In the genomic region with DNA sequence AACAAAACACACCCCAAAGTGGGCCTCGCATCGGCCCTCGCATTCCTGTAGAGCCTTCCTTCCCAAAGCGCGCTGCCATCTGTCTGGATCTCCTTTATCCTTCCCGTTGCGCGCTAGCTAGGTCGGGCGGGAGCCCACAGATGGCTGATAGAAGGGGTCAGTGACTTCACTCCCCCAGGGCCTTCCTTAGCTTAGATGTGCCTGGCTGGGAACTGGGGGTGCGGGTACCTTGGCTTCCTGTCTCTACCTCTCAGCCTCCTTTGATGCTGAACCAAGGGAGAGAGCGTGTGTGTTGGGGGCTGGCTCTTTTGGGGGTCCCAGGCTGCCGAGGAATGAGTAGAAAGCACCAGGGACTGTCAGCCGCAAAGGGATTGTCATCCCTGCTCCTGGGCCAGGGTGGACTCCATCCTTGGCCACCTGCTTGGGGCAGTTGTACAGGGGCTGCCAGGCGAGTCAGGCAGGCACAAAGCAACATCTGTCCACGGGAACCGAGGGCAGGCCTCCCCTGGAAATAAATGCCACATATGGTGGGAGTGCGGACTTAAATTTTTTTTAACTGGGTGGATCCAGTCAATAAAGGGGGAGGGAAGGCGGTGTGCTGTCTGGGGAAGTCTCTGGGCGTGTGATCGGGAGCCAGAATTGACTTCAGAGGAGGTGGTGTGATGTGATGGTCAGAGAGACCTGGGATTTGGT, we compare ENCODE assay signal across 8 cellular contexts. TPM values are rescaled to one million over a fixed set of nuclear protein-coding genes. Genes with fewer than 3 reads are reported as not detected.
DNase-seq lines count a peak whose midpoint lies in the region; ATAC-seq, FAIRE-seq and TF ChIP-seq lines count a peak whose summit lies in the region.

No MANE protein-coding gene starts in this region.

- ATAC-seq in K562 (peak; percentile 4), lung (ENCODE audit: insufficient read depth, low FRiP score) (no peak)

- in situ Hi-C loops in K562 (cut with MboI), result no loop called here

- WGBS in K562 (ENCODE audit: insufficient coverage, low coverage, missing lambda C conversion rate), result 5% methylated on average over 21 of the region's 21 CpGs
- 30 to 35% methylated on average over 21 of the region's 21 CpGs for WGBS in lung, 2 donors

- intact Hi-C loops in K562 (cut with micrococcal nuclease), result loop anchor here (5.0 to 10.0 kb wide), 2 partner anchors 107 to 185 kb away; partner anchors contain the start of genes AAGAB and IQCH

- DNase-seq in AG08396 (ENCODE audit: low spot score), result peak; percentile 31
- peak in 1 of 4 experiments; percentile 57 for DNase-seq in K562 (ENCODE audit: extremely low read depth in 1 of 4, low spot score in 3 of 4)
- DNase-seq in lung (ENCODE audit: low spot score), result no peak
- peak; percentile 38 for DNase-seq in urothelium cell line (ENCODE audit: low spot score)
- DNase-seq in NCI-H2107 (lab: John Stamatoyannopoulos, UW), result no peak
- DNase-seq in H54 (ENCODE audit: insufficient read length, low spot score), result no peak
- no peak for DNase-seq in NCI-H2107 treated with DMSO at 0.1 percent for 48 hours (lab: John Stamatoyannopoulos, UW; ENCODE audit: unreplicated experiment)

- H3K9ac ChIP-seq in Loucy (ENCODE audit: low read depth, low read length, poor library complexity, severe bottlenecking) (peak overlapping the region; percentile 97), K562 (ENCODE audit: insufficient read depth in 1 of 2, low read depth in 2 of 2, low read length in 2 of 2) (peak overlapping the region; percentile 64 to 94)

- peaks cover 54% of the 10 kb centered on the region for H3K4me1 ChIP-seq in Loucy (ENCODE audit: insufficient read depth, low read length, poor library complexity, severe bottlenecking)
- H3K4me1 ChIP-seq in K562 (replicated peaks in 1 of 2; ENCODE audit: control insufficient read depth in 2 of 2, insufficient read depth in 2 of 2, low read length in 2 of 2), result peaks cover 37 to 47% of the 10 kb centered on the region in 2 experiments
- H3K4me1 ChIP-seq in lung (ENCODE audit: control insufficient read depth in 2 of 2, insufficient read depth in 2 of 2, low read length in 2 of 2), result peaks cover 8 to 16% of the 10 kb centered on the region in 2 donors

- H3K27ac ChIP-seq in K562 (ENCODE audit: extremely low read depth, low read depth, low read length) (peak overlapping the region; percentile 79), lung (ENCODE audit: low read depth in 1 of 2, low read length in 1 of 2) (peak overlapping the region in 1 of 2 donors; percentile 62)

- no peak overlapping the region for H2AFZ ChIP-seq in Loucy (ENCODE audit: low read length)
- H2AFZ ChIP-seq in K562 (ENCODE audit: low read depth, low read length), result no peak overlapping the region

- H3K4me3 ChIP-seq in Loucy (ENCODE audit: low read length, poor library complexity, severe bottlenecking) (peak overlapping the region; percentile 95), K562 (peak overlapping the region; percentile 79), lung (peak overlapping the region; percentile 53)

- H4K20me1 ChIP-seq in Loucy (ENCODE audit: insufficient read depth, low read length, poor library complexity, severe bottlenecking) (peaks cover 41% of the 10 kb centered on the region), K562 (replicated peaks; ENCODE audit: control insufficient read depth, insufficient read depth, low read length) (no peaks in the 10 kb centered on the region)

- BruUV-seq in K562 (replicated peaks; lab: Mats Ljungman, UMichigan), result no TSS peak

- H3K79me2 ChIP-seq in Loucy (ENCODE audit: insufficient read depth, low read length) (peaks cover 64% of the 10 kb centered on the region), K562 (ENCODE audit: control insufficient read depth, insufficient read depth, low read length) (peaks cover 57% of the 10 kb centered on the region)

- TF ChIP-seq EP300 in K562 (IDR thresholded peaks at IDR 0.05; ENCODE audit: low read length), result no peak

- TF ChIP-seq POLR2A in K562 (conservative IDR thresholded peaks at IDR 0.05) (no peak), H54 (IDR thresholded peaks at IDR 0.05; ENCODE audit: low read depth, low read length) (no peak)

- no peaks in the 10 kb centered on the region for H3K9me3 ChIP-seq in Loucy (ENCODE audit: insufficient read depth, low read depth, low read length)
- no peaks in the 10 kb centered on the region for H3K9me3 ChIP-seq in K562 (replicated peaks; ENCODE audit: control insufficient read depth, insufficient read depth, low read depth, low read length)
- no peaks in the 10 kb centered on the region for H3K9me3 ChIP-seq in lung (ENCODE audit: control insufficient read depth in 2 of 2, insufficient read depth in 1 of 2, low read length in 1 of 2)

- FAIRE-seq in K562 (lab: Jason Lieb, UNC), result peak; percentile 35
- FAIRE-seq in urothelium cell line (lab: Jason Lieb, UNC), result no peak
- no peak for FAIRE-seq in H54 (lab: Jason Lieb, UNC)

- H3K27me3 ChIP-seq in Loucy (ENCODE audit: insufficient read depth, low read length, poor library complexity, severe bottlenecking) (no peaks in the 10 kb centered on the region), K562 (ENCODE audit: control insufficient read depth in 2 of 2, insufficient read depth in 2 of 2, low read length in 2 of 2) (no peaks in the 10 kb centered on the region), lung (ENCODE audit: control insufficient read depth, insufficient read depth) (no peaks in the 10 kb centered on the region)

- H3F3A ChIP-seq in Loucy (ENCODE audit: low read depth), result peaks cover 7% of the 10 kb centered on the region

- CTCF ChIA-PET in K562 (lab: Yijun Ruan, JAX; ENCODE audit: low intra/inter-chr PET ratio), result no interaction called here

- POLR2A ChIA-PET in K562 (lab: Yijun Ruan, JAX), result interaction anchor here (0.6 to 5.6 kb wide), 6 partner anchors 9 to 24 kb away, joined by 3 to 40 read pairs (median 5); no protein-coding TSS in a partner anchor

- H3K4me2 ChIP-seq in Loucy (ENCODE audit: low read depth, low read length, poor library complexity, severe bottlenecking) (peak overlapping the region; percentile 98), K562 (ENCODE audit: insufficient read depth, low read length) (peak overlapping the region; percentile 83)

- H3K9me1 ChIP-seq in K562 (ENCODE audit: control insufficient read depth, insufficient read depth, low read length), result no peaks in the 10 kb centered on the region

- H3K9me2 ChIP-seq in Loucy (replicated peaks; ENCODE audit: low read depth, low read length), result no peaks in the 10 kb centered on the region

- TF ChIP-seq RAD21 in K562 (CRISPR knock-in tag; conservative IDR thresholded peaks at IDR 0.05 in 1 of 2, IDR thresholded peaks at IDR 0.05 in 1 of 2), result no peak

- TF ChIP-seq CTCF in Loucy (conservative IDR thresholded peaks at IDR 0.05; ENCODE audit: low read length), result no peak
- TF ChIP-seq CTCF in K562 (IDR thresholded peaks at IDR 0.05 in 2 of 3, conservative IDR thresholded peaks at IDR 0.05 in 1 of 3; ENCODE audit: insufficient read depth in 2 of 3, low read depth in 1 of 3, low read length in 3 of 3), result no peak
- TF ChIP-seq CTCF in lung (IDR thresholded peaks at IDR 0.05; ENCODE audit: control extremely low read depth, extremely low read depth), result no peak

- no peaks in the 10 kb centered on the region for H3K36me3 ChIP-seq in Loucy (ENCODE audit: insufficient read depth, low read length)
- peaks cover 21% of the 10 kb centered on the region for H3K36me3 ChIP-seq in K562 (ENCODE audit: control insufficient read depth, insufficient read depth, low read length)
- peaks cover 0 to 1% of the 10 kb centered on the region in 2 donors for H3K36me3 ChIP-seq in lung (ENCODE audit: control insufficient read depth in 2 of 2, insufficient read depth in 2 of 2, low read length in 2 of 2)

TF ChIP-seq in K562, 482 proteins besides CTCF, POLR2A, EP300 and RAD21 (continues in another document):
- TF ChIP-seq YY1 (IDR thresholded peaks at IDR 0.05; ENCODE audit: borderline replicate concordance in 1 of 3, control insufficient read depth in 1 of 3, extremely low read depth in 1 of 3, insufficient read depth in 3 of 3, insufficient read length in 1 of 3, insufficient replicate concordance in 2 of 3, low read depth in 1 of 3, low read length in 2 of 3), result peak in 1 of 3 experiments; percentile 3
- peak; percentile 65; the same call in 1 of the 2 replicates for TF ChIP-seq CBFB (CRISPR knock-in tag; IDR thresholded peaks at IDR 0.05)
- peak; percentile 52; the same call in 1 of the 2 replicates for TF ChIP-seq POLR2G (IDR thresholded peaks at IDR 0.05; ENCODE audit: low read depth, low read length)

RNA-seq across cellular contexts. Expression of gene SMAD3, which starts 1.9 kb away (rescaled TPM):
- total RNA-seq in K562 (2011; cell fraction: chromatin; rRNA removed; ENCODE audit: low replicate concordance), result 61.6 and 88.8 TPM in 2 replicates
- 33.5 and 35.9 TPM in 2 replicates for total RNA-seq in K562 (2011; cell fraction: nucleolus; rRNA removed)
- 44.2 and 72.8 TPM in 2 replicates for total RNA-seq in K562 (2011; cell fraction: nucleoplasm; rRNA removed)
- total RNA-seq in K562 (2014; rRNA removed) (11.1 and 11.9 TPM in 2 replicates), K562 (2014; rRNA removed; fragmentation: Illumina TruSeq; extraction: Trizol) (9.2 and 11.0 TPM in 2 replicates), K562 (2015; rRNA removed; fragmentation: Illumina TruSeq; extraction: Trizol) (9.1 and 9.6 TPM in 2 replicates), K562 (2021) (24.3 and 30.1 TPM in 2 replicates), lung (10 to 100 TPM; 32.8 to 41.6 TPM)
- polyA plus RNA-seq in K562 (2011; rRNA removed) (14.6 and 22.6 TPM in 2 replicates), K562 (2014; fragmentation: Illumina TruSeq; extraction: Trizol) (34.7 and 39.2 TPM in 2 replicates), K562 (2014; fragmentation: Nextera tagmentation; extraction: Ambion mirVana) (1 to 10 TPM; 4.3 to 5.0 TPM), K562 (2014; rRNA removed) (13.3 and 14.3 TPM in 2 replicates), lung (10 to 100 TPM; 10.9 to 14.1 TPM)
- 11.5 and 14.8 TPM in 2 replicates for polyA plus RNA-seq in K562 (2011; cell fraction: cytosol; rRNA removed)
- polyA plus RNA-seq in K562 (2011; cell fraction: nucleus; rRNA removed), result 52.1 and 90.9 TPM in 2 replicates
- 17.9 and 20.7 TPM in 2 replicates for polyA plus RNA-seq in K562 (2012)
- 14.9 and 15.1 TPM in 2 replicates for polyA minus RNA-seq in K562 (2011; rRNA and poly(A)+ RNA removed)
- polyA minus RNA-seq in K562 (2011; cell fraction: cytosol; rRNA and poly(A)+ RNA removed), result 15.1 and 16.3 TPM in 2 replicates
- polyA minus RNA-seq in K562 (2011; cell fraction: nucleus; rRNA and poly(A)+ RNA removed), result 12.7 and 18.8 TPM in 2 replicates

Comparison
In these comparisons a context has a peak if more than half of its experiments do, and no peak if none do; other contexts are left out.
1. DNase-seq: peak in AG08396 (single experiment) and urothelium cell line (single experiment); none in lung (single experiment), NCI-H2107 (single experiment), H54 (single experiment) and NCI-H2107 treated with DMSO at 0.1 percent for 48 hours (single experiment).
2. Peak in every context shown above with its lines, with median percentiles within 50 percentile points of each other: H3K4me3 ChIP-seq.